8 cellular contexts compared by ENCODE assay signal in genomic region chr16:71461686-71462648, GRCh38. TPM values are rescaled to one million over a fixed set of nuclear protein-coding genes. Genes with fewer than 3 reads are reported as not detected.
A peak's percentile ranks its signal among the peaks of the same experiment; 100 is the strongest.
DNase-seq lines count a peak whose midpoint lies in the region; ATAC-seq, FAIRE-seq and TF ChIP-seq lines count a peak whose summit lies in the region.

Gene ZNF23, minus strand, starts transcription at chr16:71462247. Its CDS starts 5,451 bp downstream, at chr16:71456796.

- H3K4me1 ChIP-seq in ACC112 (ENCODE audit: control insufficient read depth, insufficient read depth, low read length, unreplicated experiment) = peaks cover 14% of the 10 kb centered on the region
- H3K4me1 ChIP-seq in keratinocyte (ENCODE audit: control insufficient read depth, extremely low read depth, insufficient read depth, low read length) = peaks cover 13% of the 10 kb centered on the region

- peak within 1 kb of the TSS; percentile 98 for H3K4me3 Mint-ChIP-seq in central memory CD8-positive, alpha-beta T cell

- TF ChIP-seq CTCF in keratinocyte (optimal IDR thresholded peaks at IDR 0.05 in 1 of 3, IDR thresholded peaks at IDR 0.05 in 1 of 3, conservative IDR thresholded peaks at IDR 0.05 in 1 of 3; ENCODE audit: extremely low read depth in 1 of 3, insufficient read depth in 2 of 3, low read length in 3 of 3) = peak in 2 of 3 experiments; percentile 6 to 44

- H3K4me3 ChIP-seq in ACC112 (ENCODE audit: low read depth, low read length) (peak within 1 kb of the TSS; percentile 89), keratinocyte (ENCODE audit: control insufficient read depth in 2 of 3, extremely low read depth in 1 of 3, insufficient read depth in 2 of 3, low read depth in 1 of 3, low read length in 3 of 3) (peak within 1 kb of the TSS; percentile 88 to 99 (median 95))

- DNase-seq in NCI-H2196 treated with DMSO at 0.1 percent for 48 hours (lab: John Stamatoyannopoulos, UW; ENCODE audit: unreplicated experiment) (peak; percentile 32), keratinocyte (ENCODE audit: low read depth, low spot score) (no peak)
- peak; percentile 63 to 64 for DNase-seq in central memory CD8-positive, alpha-beta T cell (ENCODE audit: low spot score in 2 of 2)
- DNase-seq in stimulated activated CD4-positive, alpha-beta T cell treated with anti-CD3 and anti-CD28 coated beads, Interleukin-12 subunit alpha, Interleukin-12 subunit beta, amount 100 ng/mL, for 48 hours (ENCODE audit: low read depth in 2 of 3, low spot score in 1 of 3) = peak; percentile 61 to 73 (median 68)

- H3K27me3 Mint-ChIP-seq in central memory CD8-positive, alpha-beta T cell = no peaks in the 10 kb centered on the region

- no peaks in the 10 kb centered on the region for H3K9me3 Mint-ChIP-seq in central memory CD8-positive, alpha-beta T cell

- no peaks in the 10 kb centered on the region for H3K9me1 ChIP-seq in keratinocyte (ENCODE audit: control insufficient read depth, extremely low read depth, insufficient read depth, low read length)

- H3K9ac ChIP-seq in keratinocyte (ENCODE audit: control insufficient read depth, extremely low read depth, insufficient read depth, low read length) = peak within 1 kb of the TSS; percentile 92

- H3K79me2 ChIP-seq in ACC112 (ENCODE audit: control insufficient read depth, insufficient read depth, low read length, unreplicated experiment) = peaks cover 42% of the 10 kb centered on the region
- peaks cover 19% of the 10 kb centered on the region for H3K79me2 ChIP-seq in keratinocyte (ENCODE audit: control insufficient read depth, insufficient read depth, low read length)

- H3K9me3 ChIP-seq in keratinocyte (ENCODE audit: control insufficient read depth, low read depth, low read length) = no peaks in the 10 kb centered on the region

- H2AFZ ChIP-seq in ACC112 (ENCODE audit: low read length, unreplicated experiment) = peak within 1 kb of the TSS; percentile 73
- peak within 1 kb of the TSS; percentile 95 for H2AFZ ChIP-seq in keratinocyte (ENCODE audit: control insufficient read depth, low read length)

- no peak for FAIRE-seq in keratinocyte (lab: Jason Lieb, UNC)

- H3K27me3 ChIP-seq in ACC112 (ENCODE audit: insufficient read depth, low read length) = no peaks in the 10 kb centered on the region
- H3K27me3 ChIP-seq in keratinocyte (ENCODE audit: control insufficient read depth, extremely low read depth, insufficient read depth, low read length) = no peaks in the 10 kb centered on the region

- ATAC-seq in GM18517 (IDR thresholded peaks at IDR 0.05; ENCODE audit: unreplicated experiment) (peak; percentile 88), HG03039 (IDR thresholded peaks at IDR 0.05; ENCODE audit: unreplicated experiment) (peak; percentile 96)
- peak; percentile 99 for ATAC-seq in activated CD4-positive, CD25-positive, alpha-beta regulatory T cell treated with anti-CD3 and anti-CD28 coated beads, Interleukin-2, amount 50 U/mL, for 24 hours
- peak; percentile 94 for ATAC-seq in central memory CD8-positive, alpha-beta T cell (replicated peaks; ENCODE audit: extremely low read depth, poor library complexity, severe bottlenecking)

- H3K4me1 Mint-ChIP-seq in central memory CD8-positive, alpha-beta T cell = peaks cover 28% of the 10 kb centered on the region

- H3K27ac ChIP-seq in ACC112 (ENCODE audit: low read depth, low read length) (peak within 1 kb of the TSS; percentile 77), keratinocyte (ENCODE audit: control insufficient read depth, insufficient read depth, low read length) (peak within 1 kb of the TSS; percentile 84)

- H3K36me3 Mint-ChIP-seq in central memory CD8-positive, alpha-beta T cell (ENCODE audit: insufficient read depth) = peaks cover 10% of the 10 kb centered on the region

- dilution Hi-C loops in keratinocyte (cut with MboI; ENCODE audit: extremely low pct_ligation_motif_present, low sequenced_read_pairs) = no loop called here

- peak within 1 kb of the TSS; percentile 91 for H3K4me2 ChIP-seq in keratinocyte (ENCODE audit: control insufficient read depth, extremely low read depth, insufficient read depth, low read depth, low read length)

- H3K27ac Mint-ChIP-seq in central memory CD8-positive, alpha-beta T cell (ENCODE audit: low read depth) = peak within 1 kb of the TSS; percentile 97

- H3K36me3 ChIP-seq in ACC112 (ENCODE audit: insufficient read depth, low read length) = peaks cover 8% of the 10 kb centered on the region
- no peaks in the 10 kb centered on the region for H3K36me3 ChIP-seq in keratinocyte (ENCODE audit: control insufficient read depth in 2 of 2, extremely low read depth in 1 of 2, insufficient read depth in 2 of 2, low read length in 2 of 2)

- no peaks in the 10 kb centered on the region for H4K20me1 ChIP-seq in keratinocyte (ENCODE audit: control insufficient read depth, extremely low read depth, insufficient read depth, low read length)

RNA-seq across cellular contexts. Expression of gene ZNF23, which starts in this region (rescaled TPM):
- polyA plus RNA-seq in keratinocyte = 4.7 to 8.2 TPM (median 6.5 TPM) in 3 replicates
- 1.7 TPM for polyA plus RNA-seq in keratinocyte (2011; ENCODE audit: low read depth)
- polyA plus RNA-seq in keratinocyte (2011; cell fraction: cytosol; rRNA removed) = 4.4 and 6.3 TPM in 2 replicates
- polyA plus RNA-seq in keratinocyte (2011; cell fraction: nucleus; rRNA removed) = 13.3 and 14.5 TPM in 2 replicates
- 7.0 and 7.3 TPM in 2 replicates for polyA plus RNA-seq in keratinocyte (2012; ENCODE audit: low replicate concordance)
- 3.1 to 6.0 TPM (median 4.7 TPM) in 3 replicates for polyA minus RNA-seq in keratinocyte
- polyA minus RNA-seq in keratinocyte (2011; cell fraction: cytosol; rRNA and poly(A)+ RNA removed) = 3.6 TPM
- polyA minus RNA-seq in keratinocyte (2011; cell fraction: nucleus; rRNA and poly(A)+ RNA removed) = 4.2 and 4.6 TPM in 2 replicates
